In genomic region chr1:89201489-89201794, GRCh38 we compare ENCODE assay signal across 19 cellular contexts. TPM values are rescaled to one million over a fixed set of nuclear protein-coding genes. Genes with fewer than 3 reads are reported as not detected.
A peak's percentile ranks its signal among the peaks of the same experiment; 100 is the strongest.
DNase-seq lines count a peak whose midpoint lies in the region; ATAC-seq, FAIRE-seq and TF ChIP-seq lines count a peak whose summit lies in the region.
"Had no signal": no experiment of that assay in that cellular context is flagged by ENCODE, and none has a peak within 500 bp of the region (broad histone marks: within the 10 kb centered on the region; RNA-seq: fewer than 3 reads in every experiment).

No MANE protein-coding gene starts in this region.

- H3K9me3 Mint-ChIP-seq in activated naive CD4-positive, alpha-beta T cell treated with anti-CD3 and anti-CD28 coated beads for 36 hours: peaks cover 18% of the 10 kb centered on the region
- H3K9me3 Mint-ChIP-seq in central memory CD8-positive, alpha-beta T cell: peaks cover 9% of the 10 kb centered on the region
- H3K9me3 Mint-ChIP-seq in stimulated activated naive CD8-positive, alpha-beta T cell treated with anti-CD3 and anti-CD28 coated beads, Interleukin-15, amount 100 ng/mL, for 72 hours: peaks cover 11 to 18% of the 10 kb centered on the region in 2 donors

- no peak overlapping the region for H3K4me3 ChIP-seq in adrenal gland
- H3K4me3 ChIP-seq: K562, Peyer's patch, testis had no signal

- H3K4me1 ChIP-seq in adrenal gland (replicated peaks in 1 of 2): peaks cover 0 to 13% of the 10 kb centered on the region in 2 donors
- H3K4me1 ChIP-seq: testis had no signal

- no peak for FAIRE-seq in GM12891 (lab: Jason Lieb, UNC)
- FAIRE-seq: astrocyte, K562 had no signal

- H3K27me3 ChIP-seq in adrenal gland: no peaks in the 10 kb centered on the region
- H3K27me3 ChIP-seq: Peyer's patch, testis had no signal

- 47 to 93% (median 69%) methylated on average over 1 of the region's 1 CpG for WGBS in adrenal gland, 4 donors

- H3K36me3 Mint-ChIP-seq in activated naive CD4-positive, alpha-beta T cell treated with anti-CD3 and anti-CD28 coated beads for 36 hours (ENCODE audit: low read depth): peaks cover 22% of the 10 kb centered on the region
- H3K36me3 Mint-ChIP-seq in central memory CD8-positive, alpha-beta T cell (ENCODE audit: insufficient read depth): peaks cover 27% of the 10 kb centered on the region

- ATAC-seq in central memory CD8-positive, alpha-beta T cell (replicated peaks; ENCODE audit: extremely low read depth, poor library complexity, severe bottlenecking): no peak
- no peak for ATAC-seq in stimulated activated naive CD8-positive, alpha-beta T cell treated with anti-CD3 and anti-CD28 coated beads, Interleukin-15, amount 100 ng/mL, for 72 hours
- ATAC-seq: K562, left lobe of liver had no signal

- no peak for DNase-seq in activated naive CD4-positive, alpha-beta T cell treated with anti-CD3 and anti-CD28 coated beads for 36 hours
- no peak for DNase-seq in activated naive CD4-positive, alpha-beta T cell (lab: John Stamatoyannopoulos, UW)
- DNase-seq in NCI-H69 (lab: John Stamatoyannopoulos, UW) (peak; percentile 0), adrenal gland (no peak), GM12891 (ENCODE audit: insufficient read length, low spot score) (no peak)
- no peak for DNase-seq in central memory CD8-positive, alpha-beta T cell (ENCODE audit: low spot score in 2 of 2)
- no peak for DNase-seq in stimulated activated naive CD8-positive, alpha-beta T cell treated with anti-CD3 and anti-CD28 coated beads, Interleukin-15, amount 100 ng/mL, for 72 hours
- DNase-seq: glutamatergic neuron; MV-4-11; NCI-H1694 treated with DMSO at 0.1 percent for 48 hours; nucleus accumbens; stimulated activated CD8-positive, alpha-beta memory T cell treated with anti-CD3 and anti-CD28 coated beads, Interleukin-4, amount 100 ng/mL, for 48 hours; testis had no signal

- peaks cover 63% of the 10 kb centered on the region for H3K4me1 Mint-ChIP-seq in activated naive CD4-positive, alpha-beta T cell treated with anti-CD3 and anti-CD28 coated beads for 36 hours (ENCODE audit: low read depth)
- H3K4me1 Mint-ChIP-seq in central memory CD8-positive, alpha-beta T cell: peaks cover 44% of the 10 kb centered on the region
- peaks cover 51% of the 10 kb centered on the region for H3K4me1 Mint-ChIP-seq in stimulated activated naive CD8-positive, alpha-beta T cell treated with anti-CD3 and anti-CD28 coated beads, Interleukin-15, amount 100 ng/mL, for 72 hours

- H3K27me3 Mint-ChIP-seq in activated naive CD4-positive, alpha-beta T cell treated with anti-CD3 and anti-CD28 coated beads for 36 hours (ENCODE audit: low read depth): no peaks in the 10 kb centered on the region
- H3K27me3 Mint-ChIP-seq in central memory CD8-positive, alpha-beta T cell: no peaks in the 10 kb centered on the region
- H3K27me3 Mint-ChIP-seq in stimulated activated naive CD8-positive, alpha-beta T cell treated with anti-CD3 and anti-CD28 coated beads, Interleukin-15, amount 100 ng/mL, for 72 hours: no peaks in the 10 kb centered on the region

- H3K9me3 ChIP-seq in adrenal gland (replicated peaks in 1 of 3): peaks cover 0 to 10% (median 0%) of the 10 kb centered on the region in 3 donors
- H3K9me3 ChIP-seq: testis had no signal

- H3K36me3 ChIP-seq in adrenal gland (replicated peaks in 1 of 2): no peaks in the 10 kb centered on the region
- H3K36me3 ChIP-seq: Peyer's patch had no signal

- no peak for TF ChIP-seq CTCF in adrenal gland (IDR thresholded peaks at IDR 0.05)

- H3K27ac Mint-ChIP-seq in activated naive CD4-positive, alpha-beta T cell treated with anti-CD3 and anti-CD28 coated beads for 36 hours: peak overlapping the region; percentile 98
- peak overlapping the region; percentile 96 for H3K27ac Mint-ChIP-seq in central memory CD8-positive, alpha-beta T cell (ENCODE audit: low read depth)
- peak overlapping the region; percentile 96 to 97 for H3K27ac Mint-ChIP-seq in stimulated activated naive CD8-positive, alpha-beta T cell treated with anti-CD3 and anti-CD28 coated beads, Interleukin-15, amount 100 ng/mL, for 72 hours

- intact Hi-C loops in activated naive CD4-positive, alpha-beta T cell treated with anti-CD3 and anti-CD28 coated beads for 36 hours (cut with micrococcal nuclease): no loop called here
- intact Hi-C loops in adrenal gland (cut with DNase I): no loop called here

- CTCF ChIA-PET in activated naive CD4-positive, alpha-beta T cell treated with anti-CD3 and anti-CD28 coated beads for 36 hours (lab: Charles Lee): interaction anchor here (1.0 to 1.6 kb wide), 2 partner anchors 157 to 217 kb away, joined by 3 to 4 read pairs; no protein-coding TSS in a partner anchor

- no peak for TF ChIP-seq POLR2A in adrenal gland (IDR thresholded peaks at IDR 0.05)
- TF ChIP-seq POLR2A in GM12891 (IDR thresholded peaks at IDR 0.05; ENCODE audit: low read depth, low read length): no peak

- H3K27ac ChIP-seq in adrenal gland: no peak overlapping the region
- H3K27ac ChIP-seq: testis had no signal

- H3K4me3 Mint-ChIP-seq in activated naive CD4-positive, alpha-beta T cell treated with anti-CD3 and anti-CD28 coated beads for 36 hours: no peak overlapping the region
- peak overlapping the region; percentile 91 for H3K4me3 Mint-ChIP-seq in central memory CD8-positive, alpha-beta T cell
- H3K4me3 Mint-ChIP-seq in stimulated activated naive CD8-positive, alpha-beta T cell treated with anti-CD3 and anti-CD28 coated beads, Interleukin-15, amount 100 ng/mL, for 72 hours: peak overlapping the region; percentile 51 to 59

TF ChIP-seq in GM12891, 5 proteins besides CTCF, POLR2A, EP300 and RAD21:
- TF ChIP-seq POLR2AphosphoS5 (IDR thresholded peaks at IDR 0.05; ENCODE audit: low read depth, low read length): no peak
- TF ChIP-seq PAX5 (IDR thresholded peaks at IDR 0.05; ENCODE audit: insufficient read depth, low read length, severe bottlenecking): no peak
- no peak for TF ChIP-seq SPI1 (IDR thresholded peaks at IDR 0.05; ENCODE audit: low read depth, low read length)

RNA-seq across cellular contexts. Expression of gene GBP4, which starts 2.7 kb away (rescaled TPM):
- total RNA-seq in activated naive CD4-positive, alpha-beta T cell treated with anti-CD3 and anti-CD28 coated beads for 36 hours: 10 to 100 TPM; 22.9 to 23.2 TPM
- 10 to 100 TPM in 3 of 8 donors, 1 to 10 TPM in 5; 4.8 to 63.5 (median 8.8) TPM for total RNA-seq in adrenal gland
- polyA plus RNA-seq in adrenal gland: 1 to 10 TPM; 6.2 to 8.9 (median 6.8) TPM
- polyA plus RNA-seq in GM12891 (2012; ENCODE audit: low read depth, missing spikeins): 10.6 TPM

RNA-seq across cellular contexts. Expression of gene GBP7, which starts 25.6 kb away (rescaled TPM):
- under 1 TPM in 1 of 2 experiments, not detected in 1; 0.12 TPM for total RNA-seq in activated naive CD4-positive, alpha-beta T cell treated with anti-CD3 and anti-CD28 coated beads for 36 hours
- under 1 TPM in 7 of 8 donors, not detected in 1; 0.14 to 0.74 (median 0.32) TPM for total RNA-seq in adrenal gland
- 1 to 10 TPM; 1.3 to 3.2 (median 2.0) TPM for polyA plus RNA-seq in adrenal gland
- polyA plus RNA-seq in GM12891 (2012; ENCODE audit: low read depth, missing spikeins): not detected
- total RNA-seq: astrocyte, fibroblast of lung, K562, mucosa of gallbladder, Peyer's patch, testis had no signal
- polyA plus RNA-seq: fibroblast of lung had no signal
